15 cellular contexts compared by ENCODE assay signal in the genomic region with DNA sequence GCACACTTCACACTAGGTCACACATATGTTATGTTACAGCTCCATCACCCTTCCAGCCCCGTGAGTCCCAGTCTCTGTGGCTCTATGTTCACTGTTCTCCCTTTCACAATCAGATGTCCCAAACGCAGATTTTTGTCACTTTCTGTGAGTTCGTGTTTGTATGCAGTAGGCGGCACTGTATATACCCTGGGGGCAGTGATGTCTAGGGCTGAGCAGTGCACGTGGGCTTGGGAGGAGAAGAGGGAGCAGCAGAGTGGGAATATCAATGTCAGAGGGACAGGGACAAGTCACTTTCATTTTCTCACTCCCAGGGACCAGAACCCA. TPM values are rescaled to one million over a fixed set of nuclear protein-coding genes. Genes with fewer than 3 reads are reported as not detected.
"Had no signal": no experiment of that assay in that cellular context is flagged by ENCODE, and none has a peak within 500 bp of the region (broad histone marks: within the 10 kb centered on the region; RNA-seq: fewer than 3 reads in every experiment).

No MANE protein-coding gene starts in this region.

- H3K27ac ChIP-seq: heart right ventricle, ovary, upper lobe of left lung had no signal

- H3K36me3 ChIP-seq: heart right ventricle, ovary, upper lobe of left lung had no signal

- H3K4me3 Mint-ChIP-seq: activated naive CD8-positive, alpha-beta T cell treated with anti-CD3 and anti-CD28 coated beads, Interleukin-2, amount 10 ng/mL, durations not matched to agents 7 days and 5 days; nephron progenitor cell; stimulated activated naive CD8-positive, alpha-beta T cell treated with anti-CD3 and anti-CD28 coated beads, Interleukin-15, Interleukin-2, amounts not matched to agents 100 ng/mL and 50 ng/mL, for 24 hours had no signal

- H3K4me1 ChIP-seq: heart right ventricle, upper lobe of left lung had no signal

- H3K27me3 ChIP-seq: heart right ventricle, ovary, upper lobe of left lung had no signal

- H3K27me3 Mint-ChIP-seq: activated naive CD8-positive, alpha-beta T cell treated with anti-CD3 and anti-CD28 coated beads, Interleukin-2, amount 10 ng/mL, durations not matched to agents 7 days and 5 days; stimulated activated naive CD8-positive, alpha-beta T cell treated with anti-CD3 and anti-CD28 coated beads, Interleukin-15, Interleukin-2, amounts not matched to agents 100 ng/mL and 50 ng/mL, for 24 hours had no signal

- H3K4me1 Mint-ChIP-seq: activated naive CD8-positive, alpha-beta T cell treated with anti-CD3 and anti-CD28 coated beads, Interleukin-2, amount 10 ng/mL, durations not matched to agents 7 days and 5 days; nephron progenitor cell had no signal

- H3K4me3 ChIP-seq: heart right ventricle, ovary, upper lobe of left lung had no signal

- H3K9me3 Mint-ChIP-seq: activated naive CD8-positive, alpha-beta T cell treated with anti-CD3 and anti-CD28 coated beads, Interleukin-2, amount 10 ng/mL, durations not matched to agents 7 days and 5 days; stimulated activated naive CD8-positive, alpha-beta T cell treated with anti-CD3 and anti-CD28 coated beads, Interleukin-15, Interleukin-2, amounts not matched to agents 100 ng/mL and 50 ng/mL, for 24 hours had no signal

- H3K27ac Mint-ChIP-seq: activated naive CD8-positive, alpha-beta T cell treated with anti-CD3 and anti-CD28 coated beads, Interleukin-2, amount 10 ng/mL, durations not matched to agents 7 days and 5 days; nephron progenitor cell; stimulated activated naive CD8-positive, alpha-beta T cell treated with anti-CD3 and anti-CD28 coated beads, Interleukin-15, Interleukin-2, amounts not matched to agents 100 ng/mL and 50 ng/mL, for 24 hours had no signal

- DNase-seq: activated gamma-delta T cell, aorta, foreskin melanocyte, heart right ventricle, islet precursor cell, mesendoderm, nephron progenitor cell, ovary, T-helper 2 cell had no signal

- H3K36me3 Mint-ChIP-seq: activated naive CD8-positive, alpha-beta T cell treated with anti-CD3 and anti-CD28 coated beads, Interleukin-2, amount 10 ng/mL, durations not matched to agents 7 days and 5 days had no signal

RNA-seq across cellular contexts. Expression of gene PSG1, which starts 22.0 kb away (rescaled TPM):
- total RNA-seq: activated naive CD8-positive, alpha-beta T cell treated with anti-CD3 and anti-CD28 coated beads, Interleukin-2, amount 10 ng/mL, durations not matched to agents 7 days and 5 days; aorta; bronchial epithelial cell; heart right ventricle; left lobe of liver; ovary; temporal lobe; upper lobe of left lung had no signal
- polyA plus RNA-seq: aorta, heart right ventricle had no signal
